ENCODE assay signal across 1 cellular context in genomic region chr12:51666696-51667095, GRCh38.
TF ChIP-seq lines count a peak whose summit lies in the region.

No MANE protein-coding gene starts in this region.

TF ChIP-seq in IMR-90, 13 proteins besides CTCF, POLR2A, EP300 and RAD21 (continued from another document):
- no peak for TF ChIP-seq MXI1 (IDR thresholded peaks at IDR 0.05; ENCODE audit: borderline replicate concordance, low read depth, low read length)
- no peak for TF ChIP-seq RFX5 (IDR thresholded peaks at IDR 0.05; ENCODE audit: low read depth, low read length)
- no peak for TF ChIP-seq USF2 (IDR thresholded peaks at IDR 0.05; ENCODE audit: low read depth, low read length)
- no peak for TF ChIP-seq FOS (IDR thresholded peaks at IDR 0.05; ENCODE audit: low read depth, low read length)
